16 cellular contexts compared by ENCODE assay signal in genomic region chr3:122973893-122974615, GRCh38. TPM values are rescaled to one million over a fixed set of nuclear protein-coding genes. Genes with fewer than 3 reads are reported as not detected.
A peak's percentile ranks its signal among the peaks of the same experiment; 100 is the strongest.
DNase-seq lines count a peak whose midpoint lies in the region; ATAC-seq, FAIRE-seq and TF ChIP-seq lines count a peak whose summit lies in the region.
"Had no signal": no experiment of that assay in that cellular context is flagged by ENCODE, and none has a peak within 500 bp of the region (broad histone marks: within the 10 kb centered on the region; RNA-seq: fewer than 3 reads in every experiment).

No MANE protein-coding gene starts in this region.

- H3K4me3 ChIP-seq in A549 (no peak overlapping the region), mesodermal cell (ENCODE audit: extremely low read depth, insufficient read depth, low read length, poor library complexity, severe bottlenecking) (no peak overlapping the region), esophagus muscularis mucosa (no peak overlapping the region), right lobe of liver (no peak overlapping the region)
- H3K4me3 ChIP-seq: left lung had no signal

- no peak overlapping the region for H3K27ac ChIP-seq in A549
- peak overlapping the region; percentile 91 for H3K27ac ChIP-seq in mesodermal cell (ENCODE audit: low read depth, low read length, severe bottlenecking)
- peak overlapping the region in 1 of 4 donors; percentile 65 for H3K27ac ChIP-seq in esophagus muscularis mucosa (replicated peaks in 1 of 4)
- H3K27ac ChIP-seq in right lobe of liver, result no peak overlapping the region

- H3K36me3 ChIP-seq in mesodermal cell (ENCODE audit: control insufficient read depth, insufficient read depth, low read length), result no peaks in the 10 kb centered on the region
- no peaks in the 10 kb centered on the region for H3K36me3 ChIP-seq in esophagus muscularis mucosa
- no peaks in the 10 kb centered on the region for H3K36me3 ChIP-seq in right lobe of liver
- H3K36me3 ChIP-seq: left lung had no signal

- H3K9me3 ChIP-seq in A549 (no peaks in the 10 kb centered on the region), mesodermal cell (ENCODE audit: control insufficient read depth, low read length) (no peaks in the 10 kb centered on the region), esophagus muscularis mucosa (no peaks in the 10 kb centered on the region), right lobe of liver (no peaks in the 10 kb centered on the region)
- H3K9me3 ChIP-seq: Caco-2, left lung had no signal

- no peak for TF ChIP-seq RAD21 in A549 (conservative IDR thresholded peaks at IDR 0.05 in 1 of 2, IDR thresholded peaks at IDR 0.05 in 1 of 2)

- POLR2A ChIA-PET in A549 (lab: Yijun Ruan, JAX), result no interaction called here

- H3K4me2 ChIP-seq in A549, result 0 out of 3 replicates have a peak overlapping the region, but pooled peaks have one; percentile 10

- no peak for TF ChIP-seq POLR2A in A549 (IDR thresholded peaks at IDR 0.05; ENCODE audit: low read length)
- TF ChIP-seq POLR2A in esophagus muscularis mucosa (IDR thresholded peaks at IDR 0.05; ENCODE audit: low read depth), result no peak
- TF ChIP-seq POLR2A in right lobe of liver (IDR thresholded peaks at IDR 0.05), result no peak

- no peak for ATAC-seq in A549
- no peak for ATAC-seq in right lobe of liver
- ATAC-seq in HG03460 (IDR thresholded peaks at IDR 0.05; ENCODE audit: unreplicated experiment), result no peak

- TF ChIP-seq EP300 in A549 (IDR thresholded peaks at IDR 0.05) (no peak), esophagus muscularis mucosa (IDR thresholded peaks at IDR 0.05) (no peak)

- 65% methylated on average over 9 of the region's 12 CpGs for WGBS in A549 (ENCODE audit: missing lambda C conversion rate)
- 90 to 96% methylated on average over 5 to 9 of the region's 12 CpGs for WGBS in mesodermal cell (ENCODE audit: insufficient coverage in 2 of 2), 2 experiments
- WGBS in esophagus muscularis mucosa, result 76% methylated on average over 11 of the region's 12 CpGs
- WGBS in right lobe of liver (ENCODE audit: insufficient coverage, low coverage, low lambda C conversion rate, missing lambda C conversion rate), result 80% methylated on average over 1 of the region's 12 CpGs

- CTCF ChIA-PET in A549 (lab: Yijun Ruan, JAX), result interaction anchor here (0.5 to 1.4 kb wide), 4 partner anchors 8 to 553 kb away, joined by 3 to 5 read pairs (median 3); no protein-coding TSS in a partner anchor

- no peaks in the 10 kb centered on the region for H3K4me1 ChIP-seq in A549
- peaks cover 44% of the 10 kb centered on the region for H3K4me1 ChIP-seq in mesodermal cell (ENCODE audit: control insufficient read depth, insufficient read depth, low read length, poor library complexity, severe bottlenecking)
- H3K4me1 ChIP-seq in esophagus muscularis mucosa, result peaks cover 37 to 50% (median 49%) of the 10 kb centered on the region in 4 donors
- no peaks in the 10 kb centered on the region for H3K4me1 ChIP-seq in right lobe of liver

- intact Hi-C loops in esophagus muscularis mucosa (cut with DNase I), result no loop called here
- intact Hi-C loops in right lobe of liver (cut with DNase I), result no loop called here

- no peaks in the 10 kb centered on the region for H3K27me3 ChIP-seq in esophagus muscularis mucosa
- no peaks in the 10 kb centered on the region for H3K27me3 ChIP-seq in right lobe of liver
- H3K27me3 ChIP-seq: left lung had no signal

- TF ChIP-seq CTCF in A549 (IDR thresholded peaks at IDR 0.05), result no peak
- no peak for TF ChIP-seq CTCF in esophagus muscularis mucosa (IDR thresholded peaks at IDR 0.05)
- no peak for TF ChIP-seq CTCF in right lobe of liver (IDR thresholded peaks at IDR 0.05)

- FAIRE-seq in A549 (lab: Jason Lieb, UNC), result no peak
- FAIRE-seq: small intestine had no signal

- no peak for DNase-seq in A549 (ENCODE audit: low read depth in 1 of 2, low spot score in 1 of 2)
- peak; percentile 94 to 96 for DNase-seq in NCI-H524 (lab: John Stamatoyannopoulos, UW)
- DNase-seq in cerebellum (ENCODE audit: low spot score), result peak; percentile 86
- DNase-seq in RPMI8226, result no peak
- no peak for DNase-seq in esophagus muscularis mucosa (ENCODE audit: extremely low spot score)
- no peak for DNase-seq in right lobe of liver
- DNase-seq: activated naive CD4-positive, alpha-beta T cell treated with anti-CD3 and anti-CD28 coated beads, Interleukin-2, amount 10 ng/mL, durations not matched to agents 7 days and 5 days; Caco-2; left lung; NCI-H526; small intestine had no signal

TF ChIP-seq in A549, 52 proteins besides CTCF, POLR2A, EP300 and RAD21:
- no peak for TF ChIP-seq CHD2 (IDR thresholded peaks at IDR 0.05; ENCODE audit: low read length, partially characterized antibody)
- TF ChIP-seq JUNB (IDR thresholded peaks at IDR 0.05), result no peak
- TF ChIP-seq POLR2AphosphoS2 (conservative IDR thresholded peaks at IDR 0.05; ENCODE audit: low read length), result no peak
- no peak for TF ChIP-seq MYC (IDR thresholded peaks at IDR 0.05; ENCODE audit: borderline replicate concordance, low read length)
- TF ChIP-seq RFX5 (IDR thresholded peaks at IDR 0.05), result no peak
- TF ChIP-seq BHLHE40 (IDR thresholded peaks at IDR 0.05; ENCODE audit: low read depth, low read length), result no peak
- TF ChIP-seq REST (IDR thresholded peaks at IDR 0.05), result no peak
- no peak for TF ChIP-seq ZC3H11A (IDR thresholded peaks at IDR 0.05)
- TF ChIP-seq ESRRA (IDR thresholded peaks at IDR 0.05; ENCODE audit: borderline replicate concordance, low read length), result no peak
- no peak for TF ChIP-seq HOXB5 (CRISPR knock-in tag; IDR thresholded peaks at IDR 0.05)
- TF ChIP-seq CBX8 (IDR thresholded peaks at IDR 0.05), result no peak
- no peak for TF ChIP-seq PHF8 (IDR thresholded peaks at IDR 0.05; ENCODE audit: borderline replicate concordance, low read depth)

RNA-seq across cellular contexts. Expression of gene SEMA5B, which starts 53.5 kb away (rescaled TPM):
- 0.01 TPM in 1 of 2 replicates, not detected in the other for polyA plus RNA-seq in A549 (2011; rRNA removed)
- polyA plus RNA-seq in A549 (2012; cell fraction: cytosol; rRNA removed), result 0.01 TPM in 2 replicates
- polyA plus RNA-seq in A549 (2012; cell fraction: nucleus; rRNA removed), result 0.04 and 0.06 TPM in 2 replicates
- polyA plus RNA-seq in A549 (2017; fragmentation: RNase III; extraction: RNeasy Plus Mini Kit Qiagen cat#74134 plus additional on column Dnase treatment), result 0.03 to 0.04 TPM (median 0.03 TPM) in 3 replicates
- not detected in 2 replicates for polyA minus RNA-seq in A549 (2011; rRNA and poly(A)+ RNA removed)
- total RNA-seq in cerebellum, result 24.8 TPM
- 18.5 TPM for polyA plus RNA-seq in mesodermal cell (2013, experiment 1 of 2)
- 12.4 TPM for polyA plus RNA-seq in mesodermal cell (2013, experiment 2 of 2)
- 1 to 10 TPM in 1 of 4 donors, under 1 TPM in 3; under 0.01 to 1.6 (median 0.34) TPM for total RNA-seq in esophagus muscularis mucosa
- total RNA-seq in right lobe of liver, result under 1 TPM; 0.12 to 0.65 (median 0.25) TPM
- total RNA-seq: A172, epithelial cell of proximal tubule had no signal
- polyA plus RNA-seq: IgD-negative memory B cell had no signal

Comparison
In these comparisons a context has a peak if more than half of its experiments do, and no peak if none do; other contexts are left out.
1. DNase-seq: peak in NCI-H524 (2 of 2) and cerebellum (single experiment); none in A549 (0 of 2), RPMI8226 (single experiment), esophagus muscularis mucosa (single experiment) and right lobe of liver (0 of 3).